Comparison of ENCODE assay signal across 32 cellular contexts in the genomic region with DNA sequence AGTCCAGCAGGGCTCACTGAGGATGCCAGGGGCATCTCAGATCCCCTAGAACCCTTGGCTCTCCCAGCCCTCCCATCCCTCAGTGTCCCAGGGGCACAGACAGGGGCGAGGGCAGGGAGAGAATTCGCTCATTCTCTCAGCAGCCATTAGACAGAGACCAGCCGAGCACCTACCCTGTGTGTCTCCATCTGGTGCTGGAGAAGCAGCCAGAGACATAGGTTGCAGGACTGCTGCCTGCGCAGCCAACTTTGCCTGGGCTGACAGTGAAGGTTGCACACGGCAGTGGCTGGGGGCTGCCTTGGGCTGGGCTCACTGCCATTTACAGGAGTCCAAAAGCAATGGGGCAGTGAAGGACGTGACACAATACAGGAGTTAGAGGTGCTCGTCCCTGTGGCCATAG.
"Had no signal": no experiment of that assay in that cellular context is flagged by ENCODE, and none has a peak within 500 bp of the region (broad histone marks: within the 10 kb centered on the region; RNA-seq: fewer than 3 reads in every experiment).

No MANE protein-coding gene starts in this region.

- H3K27me3 Mint-ChIP-seq: activated CD4-positive, alpha-beta T cell treated with anti-CD3 and anti-CD28 coated beads, Interleukin-2, amount 10 ng/mL, durations not matched to agents 24 days and 14 days had no signal

- H3K4me1 Mint-ChIP-seq: activated CD4-positive, alpha-beta T cell treated with anti-CD3 and anti-CD28 coated beads, Interleukin-2, amount 10 ng/mL, durations not matched to agents 24 days and 14 days had no signal

- H3K9me3 Mint-ChIP-seq: activated CD4-positive, alpha-beta T cell treated with anti-CD3 and anti-CD28 coated beads, Interleukin-2, amount 10 ng/mL, durations not matched to agents 24 days and 14 days; activated T-helper 2 cell treated with anti-CD3 and anti-CD28 coated beads, Interferon-gamma antibody, Interleukin-2, Interleukin-4, amounts not matched to agents 10 μg/mL and 5 μg/mL and 100 μg/mL, durations not matched to agents 14 hours and 24 hours and 36 hours had no signal

- H3K4me3 Mint-ChIP-seq: activated CD4-positive, alpha-beta T cell treated with anti-CD3 and anti-CD28 coated beads, Interleukin-2, amount 10 ng/mL, durations not matched to agents 24 days and 14 days; activated CD8-positive, alpha-beta T cell treated with anti-CD3 and anti-CD28 coated beads for 36 hours; activated naive CD4-positive, alpha-beta T cell treated with anti-CD3 and anti-CD28 coated beads for 36 hours; activated T-cell treated with anti-CD3 and anti-CD28 coated beads, Interleukin-2, amount 50 U/mL, for 24 hours had no signal

- ATAC-seq: activated CD8-positive, alpha-beta T cell treated with anti-CD3 and anti-CD28 coated beads for 36 hours; activated naive CD4-positive, alpha-beta T cell treated with anti-CD3 and anti-CD28 coated beads, Interleukin-2, amount 50 U/mL, for 72 hours; PC-3 had no signal

- H3K36me3 Mint-ChIP-seq: activated naive CD4-positive, alpha-beta T cell treated with anti-CD3 and anti-CD28 coated beads, Interleukin-2, amount 50 U/mL, for 72 hours had no signal

- DNase-seq: activated CD4-positive, alpha-beta T cell treated with anti-CD3 and anti-CD28 coated beads, Interleukin-2, amount 10 ng/mL, durations not matched to agents 24 days and 14 days; activated CD4-positive, alpha-beta T cell treated with anti-CD3 and anti-CD28 coated beads, Interleukin-2, amount 50 U/mL, for 4 hours; activated CD8-positive, alpha-beta T cell treated with anti-CD3 and anti-CD28 coated beads for 36 hours; activated gamma-delta T cell treated with Interleukin-2 at 50 U/mL for 16 hours; activated naive CD4-positive, alpha-beta T cell treated with anti-CD3 and anti-CD28 coated beads for 36 hours; activated T-cell treated with anti-CD3 and anti-CD28 coated beads, Interleukin-2, amount 50 U/mL, for 24 hours; adrenal gland; anterior cingulate cortex; brain microvascular endothelial cell; central memory CD4-positive, alpha-beta T cell; MM.1S; MV-4-11; NCI-H1092; NCI-H1417; NCI-H146; NCI-H187; NCI-H2029 treated with DMSO at 0.1 percent for 48 hours; NCI-H2107; NCI-H510A; NCI-H526; NCI-H748 treated with DMSO at 0.1 percent for 48 hours; NK-92 treated with Interleukin-12 subunit alpha and Interleukin-12 subunit beta, amount 100 ng/mL, for 24 hours; PC-3; Peyer's patch; RPMI8226; SW 1271; T-helper 1 cell; T-helper 2 cell; T-helper 9 cell; WERI-Rb-1 had no signal

- H3K27ac Mint-ChIP-seq: activated CD4-positive, alpha-beta T cell treated with anti-CD3 and anti-CD28 coated beads, Interleukin-2, amount 10 ng/mL, durations not matched to agents 24 days and 14 days; activated CD8-positive, alpha-beta T cell treated with anti-CD3 and anti-CD28 coated beads for 36 hours; activated naive CD4-positive, alpha-beta T cell treated with anti-CD3 and anti-CD28 coated beads for 36 hours; activated naive CD4-positive, alpha-beta T cell treated with anti-CD3 and anti-CD28 coated beads, Interleukin-2, amount 50 U/mL, for 72 hours; activated T-cell treated with anti-CD3 and anti-CD28 coated beads, Interleukin-2, amount 50 U/mL, for 24 hours; activated T-helper 2 cell treated with anti-CD3 and anti-CD28 coated beads, Interferon-gamma antibody, Interleukin-2, Interleukin-4, amounts not matched to agents 10 μg/mL and 5 μg/mL and 100 μg/mL, durations not matched to agents 14 hours and 24 hours and 36 hours had no signal
